Comparison of ENCODE assay signal across 8 cellular contexts in the genomic region with DNA sequence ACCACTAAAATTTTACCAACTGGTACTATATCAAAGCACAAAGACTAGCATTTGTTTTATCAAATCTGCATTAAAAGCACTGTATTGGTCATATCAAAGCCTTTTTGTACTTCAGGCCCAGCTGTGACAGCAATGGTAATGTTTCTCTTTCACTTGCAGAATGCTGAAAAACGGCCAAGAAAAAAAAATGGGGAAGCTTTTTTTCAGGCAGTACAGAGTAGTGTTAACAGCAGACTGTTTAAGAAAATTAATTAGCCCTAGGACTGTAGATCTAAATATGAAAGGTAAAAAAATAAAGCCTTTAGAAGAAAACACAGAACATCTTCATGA. TPM values are rescaled to one million over a fixed set of nuclear protein-coding genes. Genes with fewer than 3 reads are reported as not detected.
A peak's percentile ranks its signal among the peaks of the same experiment; 100 is the strongest.
DNase-seq lines count a peak whose midpoint lies in the region; ATAC-seq and TF ChIP-seq lines count a peak whose summit lies in the region.

No MANE protein-coding gene starts in this region.

- intact Hi-C loops in CD8-positive, alpha-beta T cell (cut with DNase I, micrococcal nuclease): no loop called here

- no peak for DNase-seq in CD8-positive, alpha-beta T cell
- DNase-seq in immature natural killer cell (peak in 2 of 3 donors; percentile 11 to 22), NCI-H187 treated with DMSO at 0.1 percent for 48 hours (lab: John Stamatoyannopoulos, UW) (no peak)

- H3K36me3 ChIP-seq in CD8-positive, alpha-beta T cell (ENCODE audit: insufficient read depth, low read length): no peaks in the 10 kb centered on the region
- no peaks in the 10 kb centered on the region for H3K36me3 ChIP-seq in thymus (ENCODE audit: control insufficient read depth, insufficient read depth)

- no peaks in the 10 kb centered on the region for H3K27me3 ChIP-seq in CD8-positive, alpha-beta T cell (ENCODE audit: insufficient read depth, low read length)
- no peaks in the 10 kb centered on the region for H3K27me3 ChIP-seq in thymus (ENCODE audit: control insufficient read depth, insufficient read depth)

- ATAC-seq in CD8-positive, alpha-beta T cell: peak; percentile 31
- peak; percentile 70 for ATAC-seq in HG03066 (IDR thresholded peaks at IDR 0.05; ENCODE audit: low read depth, unreplicated experiment)
- ATAC-seq in GM21825 (IDR thresholded peaks at IDR 0.05; ENCODE audit: unreplicated experiment): no peak
- no peak for ATAC-seq in HG02588 (IDR thresholded peaks at IDR 0.05; ENCODE audit: unreplicated experiment)

- CTCF ChIA-PET in CD8-positive, alpha-beta T cell (lab: Charles Lee): interaction anchor here (0.8 to 1.1 kb wide), 2 partner anchors 9 to 28 kb away, joined by 3 read pairs; no protein-coding TSS in a partner anchor

- peak overlapping the region; percentile 75 for H3K27ac Mint-ChIP-seq in CD8-positive, alpha-beta T cell
- H3K27ac Mint-ChIP-seq in activated naive CD8-positive, alpha-beta T cell: peak overlapping the region; percentile 10
- peak overlapping the region in 5 of 6 donors; percentile 52 to 74 (median 70) for H3K27ac Mint-ChIP-seq in immature natural killer cell

- peak overlapping the region; percentile 77 for H3K4me3 Mint-ChIP-seq in CD8-positive, alpha-beta T cell
- H3K4me3 Mint-ChIP-seq in activated naive CD8-positive, alpha-beta T cell: peak overlapping the region; percentile 81
- peak overlapping the region; percentile 73 to 87 (median 86) for H3K4me3 Mint-ChIP-seq in immature natural killer cell

- H3K9me3 ChIP-seq in CD8-positive, alpha-beta T cell (ENCODE audit: low read length): no peaks in the 10 kb centered on the region
- no peaks in the 10 kb centered on the region for H3K9me3 ChIP-seq in thymus (ENCODE audit: control insufficient read depth)

- 1% methylated on average over 1 of the region's 1 CpG for WGBS in thymus

- peaks cover 22% of the 10 kb centered on the region for H3K4me1 ChIP-seq in CD8-positive, alpha-beta T cell (ENCODE audit: insufficient read depth, low read length)
- no peaks in the 10 kb centered on the region for H3K4me1 ChIP-seq in thymus (ENCODE audit: control insufficient read depth, insufficient read depth, low read length)

- TF ChIP-seq CTCF in CD8-positive, alpha-beta T cell (IDR thresholded peaks at IDR 0.05): no peak

- peaks cover 62% of the 10 kb centered on the region for H3K4me1 Mint-ChIP-seq in CD8-positive, alpha-beta T cell (ENCODE audit: low read depth)
- H3K4me1 Mint-ChIP-seq in activated naive CD8-positive, alpha-beta T cell (ENCODE audit: low read depth): peaks cover 65% of the 10 kb centered on the region
- peaks cover 30 to 44% of the 10 kb centered on the region in 2 donors for H3K4me1 Mint-ChIP-seq in immature natural killer cell

- POLR2A ChIA-PET in CD8-positive, alpha-beta T cell (lab: Charles Lee): interaction anchor here (0.6 to 2.0 kb wide), 3 partner anchors 9 to 59 kb away, joined by 3 to 7 read pairs (median 6); no protein-coding TSS in a partner anchor

- H3K36me3 Mint-ChIP-seq in CD8-positive, alpha-beta T cell: peaks cover 3% of the 10 kb centered on the region
- H3K36me3 Mint-ChIP-seq in activated naive CD8-positive, alpha-beta T cell: peaks cover 13% of the 10 kb centered on the region
- H3K36me3 Mint-ChIP-seq in immature natural killer cell: no peaks in the 10 kb centered on the region

- H3K4me3 ChIP-seq in CD8-positive, alpha-beta T cell (ENCODE audit: low read depth, low read length): peak overlapping the region; percentile 34
- H3K4me3 ChIP-seq in thymus (ENCODE audit: low read length): peak overlapping the region; percentile 34

- no peak overlapping the region for H3K27ac ChIP-seq in CD8-positive, alpha-beta T cell (ENCODE audit: low read depth, low read length)
- H3K27ac ChIP-seq in thymus (ENCODE audit: low read depth): no peak overlapping the region

- no peaks in the 10 kb centered on the region for H3K9me3 Mint-ChIP-seq in CD8-positive, alpha-beta T cell
- H3K9me3 Mint-ChIP-seq in activated naive CD8-positive, alpha-beta T cell (ENCODE audit: low read depth): peaks cover 4% of the 10 kb centered on the region
- H3K9me3 Mint-ChIP-seq in immature natural killer cell: no peaks in the 10 kb centered on the region

- no peaks in the 10 kb centered on the region for H3K27me3 Mint-ChIP-seq in CD8-positive, alpha-beta T cell (ENCODE audit: low read depth)
- H3K27me3 Mint-ChIP-seq in activated naive CD8-positive, alpha-beta T cell: no peaks in the 10 kb centered on the region
- peaks cover 0 to 2% (median 1%) of the 10 kb centered on the region in 3 donors for H3K27me3 Mint-ChIP-seq in immature natural killer cell (ENCODE audit: low read depth in 3 of 3)

RNA-seq across cellular contexts. Expression of gene DENND5A, which starts 33.3 kb away (rescaled TPM):
- 10 to 100 TPM; 78.8 to 81.7 TPM for total RNA-seq in CD8-positive, alpha-beta T cell
- 1 to 10 TPM; 3.0 to 6.3 (median 5.1) TPM for polyA plus RNA-seq in immature natural killer cell
- 34.6 TPM for polyA plus RNA-seq in thymus

Comparison
In these comparisons a context has a peak if more than half of its experiments do, and no peak if none do; other contexts are left out.
1. ATAC-seq: peak in CD8-positive, alpha-beta T cell (single experiment) and HG03066 (single experiment); none in GM21825 (single experiment) and HG02588 (single experiment).
2. DNase-seq: peak in immature natural killer cell (2 of 3); none in CD8-positive, alpha-beta T cell (0 of 7) and NCI-H187 treated with DMSO at 0.1 percent for 48 hours (single experiment).
3. H3K27ac Mint-ChIP-seq: peak in every context shown above with its lines; median percentile 75 in CD8-positive, alpha-beta T cell; 70 in immature natural killer cell; 10 in activated naive CD8-positive, alpha-beta T cell.
4. Peak in every context shown above with its lines, with median percentiles within 50 percentile points of each other: H3K4me3 Mint-ChIP-seq.